Comparison of ENCODE assay signal across 8 cellular contexts in the genomic region with DNA sequence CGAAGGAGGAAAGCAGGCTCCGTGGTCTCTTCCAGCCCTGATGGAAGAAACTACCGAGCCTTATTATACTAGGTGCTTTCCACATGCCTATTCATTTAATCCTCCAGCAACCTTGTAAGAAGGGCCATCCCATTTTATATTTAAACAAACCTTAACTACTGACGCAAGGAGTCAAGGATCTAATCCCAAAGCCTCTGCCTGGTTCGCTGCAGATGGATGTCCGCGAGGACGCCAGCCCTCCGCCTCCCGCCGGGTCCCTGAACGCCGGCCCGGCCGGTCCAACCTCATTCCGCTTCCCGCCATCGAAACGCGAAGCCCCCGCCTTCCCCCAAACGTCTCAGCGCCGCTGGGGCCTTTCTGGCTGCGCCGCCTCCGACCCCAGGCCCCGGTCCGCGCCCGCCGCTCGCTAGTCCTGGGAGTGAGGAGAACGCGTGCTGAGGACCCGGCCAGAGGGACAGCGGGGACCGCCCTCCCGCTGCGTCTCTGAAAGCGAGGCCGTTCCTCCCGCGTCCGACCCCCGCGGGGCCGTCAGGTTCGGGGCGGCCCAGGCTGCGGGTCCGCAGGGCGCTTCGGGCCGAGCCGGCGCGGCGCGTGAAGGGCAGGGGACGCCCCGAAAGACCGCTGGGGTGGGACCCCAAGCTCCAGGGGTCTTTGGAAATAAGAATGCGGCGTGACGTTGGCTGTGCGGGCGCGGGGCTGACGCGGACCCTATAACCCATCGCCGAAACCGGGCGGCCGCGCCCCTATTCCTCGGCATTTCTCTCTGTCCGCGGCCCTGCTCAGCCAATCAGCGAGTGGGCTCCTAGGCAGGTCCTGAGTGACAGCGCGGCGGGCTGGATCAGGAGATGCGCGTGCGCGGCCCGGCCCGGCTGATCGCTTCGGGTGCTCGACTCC. TPM values are rescaled to one million over a fixed set of nuclear protein-coding genes. Genes with fewer than 3 reads are reported as not detected.
DNase-seq lines count a peak whose midpoint lies in the region; ATAC-seq and TF ChIP-seq lines count a peak whose summit lies in the region.

No MANE protein-coding gene starts in this region.

- H3K27me3 ChIP-seq in suprapubic skin, result no peaks in the 10 kb centered on the region

- TF ChIP-seq CTCF in omental fat pad (IDR thresholded peaks at IDR 0.05) (no peak), suprapubic skin (IDR thresholded peaks at IDR 0.05) (no peak)

- 1% methylated on average over 34 of the region's 93 CpGs for WGBS in suprapubic skin

- H3K9me3 Mint-ChIP-seq in activated naive CD4-positive, alpha-beta T cell treated with anti-CD3 and anti-CD28 coated beads, Interleukin-2, amount 50 U/mL, for 72 hours, result no peaks in the 10 kb centered on the region

- peak overlapping the region; percentile 80 for H3K4me3 ChIP-seq in suprapubic skin

- peak overlapping the region; percentile 91 to 94 for H3K27ac Mint-ChIP-seq in activated naive CD4-positive, alpha-beta T cell treated with anti-CD3 and anti-CD28 coated beads, Interleukin-2, amount 50 U/mL, for 72 hours

- DNase-seq in GF-D8 (lab: John Stamatoyannopoulos, UW) (peak; percentile 69), NCI-H1048 (lab: John Stamatoyannopoulos, UW) (peak; percentile 94), glomerular visceral epithelial cell (ENCODE audit: extremely low spot score) (peak; percentile 94), omental fat pad (ENCODE audit: low spot score) (peak; percentile 81), suprapubic skin (ENCODE audit: low spot score in 2 of 2) (peak; percentile 96 to 97)
- DNase-seq in activated naive CD4-positive, alpha-beta T cell treated with anti-CD3 and anti-CD28 coated beads, Interleukin-2, amount 50 U/mL, for 72 hours (ENCODE audit: low spot score in 2 of 2), result peak; percentile 90 to 97

- H3K4me1 ChIP-seq in suprapubic skin, result peaks cover 33% of the 10 kb centered on the region

- no peak for TF ChIP-seq POLR2A in suprapubic skin (IDR thresholded peaks at IDR 0.05)

- peaks cover 6 to 28% of the 10 kb centered on the region in 2 donors for H3K36me3 Mint-ChIP-seq in activated naive CD4-positive, alpha-beta T cell treated with anti-CD3 and anti-CD28 coated beads, Interleukin-2, amount 50 U/mL, for 72 hours

- ATAC-seq in HG02588 (IDR thresholded peaks at IDR 0.05; ENCODE audit: unreplicated experiment), result peak; percentile 94
- peak; percentile 94 for ATAC-seq in SK-N-SH treated with all-trans-retinoic acid at 6 μM for 48 hours
- peak; percentile 86 to 87 for ATAC-seq in activated naive CD4-positive, alpha-beta T cell treated with anti-CD3 and anti-CD28 coated beads, Interleukin-2, amount 50 U/mL, for 72 hours
- peak; percentile 99 for ATAC-seq in omental fat pad (ENCODE audit: low FRiP score)

- H3K9me3 ChIP-seq in suprapubic skin, result no peaks in the 10 kb centered on the region

- H3K36me3 ChIP-seq in suprapubic skin, result no peaks in the 10 kb centered on the region

- TF ChIP-seq EP300 in suprapubic skin (IDR thresholded peaks at IDR 0.05), result no peak

- peak overlapping the region; percentile 78 for H3K27ac ChIP-seq in suprapubic skin

TF ChIP-seq in SK-N-SH treated with all-trans-retinoic acid at 6 μM for 48 hours, 23 proteins besides CTCF, POLR2A, EP300 and RAD21:
- TF ChIP-seq, protein P1, sequence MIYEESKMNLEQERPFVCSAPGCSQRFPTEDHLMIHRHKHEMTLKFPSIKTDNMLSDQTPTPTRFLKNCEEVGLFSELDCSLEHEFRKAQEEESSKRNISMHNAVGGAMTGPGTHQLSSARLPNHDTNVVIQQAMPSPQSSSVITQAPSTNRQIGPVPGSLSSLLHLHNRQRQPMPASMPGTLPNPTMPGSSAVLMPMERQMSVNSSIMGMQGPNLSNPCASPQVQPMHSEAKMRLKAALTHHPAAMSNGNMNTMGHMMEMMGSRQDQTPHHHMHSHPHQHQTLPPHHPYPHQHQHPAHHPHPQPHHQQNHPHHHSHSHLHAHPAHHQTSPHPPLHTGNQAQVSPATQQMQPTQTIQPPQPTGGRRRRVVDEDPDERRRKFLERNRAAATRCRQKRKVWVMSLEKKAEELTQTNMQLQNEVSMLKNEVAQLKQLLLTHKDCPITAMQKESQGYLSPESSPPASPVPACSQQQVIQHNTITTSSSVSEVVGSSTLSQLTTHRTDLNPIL (CRISPR knock-in tag; IDR thresholded peaks at IDR 0.05; ENCODE audit: low read depth), result 0 out of 2 replicates have a peak, but pooled peaks have one; percentile 15
- TF ChIP-seq, protein P2, sequence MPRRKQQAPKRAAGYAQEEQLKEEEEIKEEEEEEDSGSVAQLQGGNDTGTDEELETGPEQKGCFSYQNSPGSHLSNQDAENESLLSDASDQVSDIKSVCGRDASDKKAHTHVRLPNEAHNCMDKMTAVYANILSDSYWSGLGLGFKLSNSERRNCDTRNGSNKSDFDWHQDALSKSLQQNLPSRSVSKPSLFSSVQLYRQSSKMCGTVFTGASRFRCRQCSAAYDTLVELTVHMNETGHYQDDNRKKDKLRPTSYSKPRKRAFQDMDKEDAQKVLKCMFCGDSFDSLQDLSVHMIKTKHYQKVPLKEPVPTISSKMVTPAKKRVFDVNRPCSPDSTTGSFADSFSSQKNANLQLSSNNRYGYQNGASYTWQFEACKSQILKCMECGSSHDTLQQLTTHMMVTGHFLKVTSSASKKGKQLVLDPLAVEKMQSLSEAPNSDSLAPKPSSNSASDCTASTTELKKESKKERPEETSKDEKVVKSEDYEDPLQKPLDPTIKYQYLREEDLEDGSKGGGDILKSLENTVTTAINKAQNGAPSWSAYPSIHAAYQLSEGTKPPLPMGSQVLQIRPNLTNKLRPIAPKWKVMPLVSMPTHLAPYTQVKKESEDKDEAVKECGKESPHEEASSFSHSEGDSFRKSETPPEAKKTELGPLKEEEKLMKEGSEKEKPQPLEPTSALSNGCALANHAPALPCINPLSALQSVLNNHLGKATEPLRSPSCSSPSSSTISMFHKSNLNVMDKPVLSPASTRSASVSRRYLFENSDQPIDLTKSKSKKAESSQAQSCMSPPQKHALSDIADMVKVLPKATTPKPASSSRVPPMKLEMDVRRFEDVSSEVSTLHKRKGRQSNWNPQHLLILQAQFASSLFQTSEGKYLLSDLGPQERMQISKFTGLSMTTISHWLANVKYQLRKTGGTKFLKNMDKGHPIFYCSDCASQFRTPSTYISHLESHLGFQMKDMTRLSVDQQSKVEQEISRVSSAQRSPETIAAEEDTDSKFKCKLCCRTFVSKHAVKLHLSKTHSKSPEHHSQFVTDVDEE (CRISPR knock-in tag; IDR thresholded peaks at IDR 0.05), result peak; percentile 11; the same call in 1 of the 2 replicates
- no peak for TF ChIP-seq ZC3H10 (CRISPR knock-in tag; IDR thresholded peaks at IDR 0.05)
- TF ChIP-seq CSDC2 (CRISPR knock-in tag; IDR thresholded peaks at IDR 0.05), result no peak
- TF ChIP-seq RARB (CRISPR knock-in tag; IDR thresholded peaks at IDR 0.05), result no peak
- no peak for TF ChIP-seq ZFP30 (CRISPR knock-in tag; IDR thresholded peaks at IDR 0.05)
- no peak for TF ChIP-seq ARNTL (CRISPR knock-in tag; IDR thresholded peaks at IDR 0.05; ENCODE audit: borderline replicate concordance, low read depth)
- TF ChIP-seq ZNF8 (CRISPR knock-in tag; IDR thresholded peaks at IDR 0.05), result no peak
- TF ChIP-seq ESRRG (CRISPR knock-in tag; IDR thresholded peaks at IDR 0.05), result no peak
- no peak for TF ChIP-seq SNAI2 (CRISPR knock-in tag; IDR thresholded peaks at IDR 0.05)
- 0 out of 2 replicates have a peak, but pooled peaks have one; percentile 54 for TF ChIP-seq ZFP3 (CRISPR knock-in tag; IDR thresholded peaks at IDR 0.05)
- TF ChIP-seq ZNF565 (CRISPR knock-in tag; conservative IDR thresholded peaks at IDR 0.05; ENCODE audit: low read depth), result no peak

RNA-seq across cellular contexts. Expression of a gene that starts 0.4 kb away (rescaled TPM):
- 10 to 100 TPM; 35.4 to 43.5 TPM for total RNA-seq in activated naive CD4-positive, alpha-beta T cell treated with anti-CD3 and anti-CD28 coated beads, Interleukin-2, amount 50 U/mL, for 72 hours
- total RNA-seq in omental fat pad (10 to 100 TPM in 2 of 4 donors, 1 to 10 TPM in 2; 7.1 to 21.2 (median 11.1) TPM), suprapubic skin (10 to 100 TPM; 15.2 to 41.1 (median 26.8) TPM)

RNA-seq across cellular contexts. Expression of a gene that starts 35.1 kb away (rescaled TPM):
- total RNA-seq in activated naive CD4-positive, alpha-beta T cell treated with anti-CD3 and anti-CD28 coated beads, Interleukin-2, amount 50 U/mL, for 72 hours, result 10 to 100 TPM; 18.9 to 23.0 TPM
- total RNA-seq in omental fat pad, result 10 to 100 TPM in 2 of 4 donors, 1 to 10 TPM in 2; 4.4 to 20.6 (median 10.4) TPM
- total RNA-seq in suprapubic skin, result 10 to 100 TPM; 18.4 to 61.1 (median 22.1) TPM

Comparison
In these comparisons a context has a peak if more than half of its experiments do, and no peak if none do; other contexts are left out.
1. Peak in every context shown above with its lines: DNase-seq, ATAC-seq, H3K4me3 ChIP-seq and H3K27ac ChIP-seq.